ENCODE assay signal across 11 cellular contexts in genomic region chr6:160791459-160791858, GRCh38.
DNase-seq lines count a peak whose midpoint lies in the region; ATAC-seq and TF ChIP-seq lines count a peak whose summit lies in the region.
"Had no signal": no experiment of that assay in that cellular context is flagged by ENCODE, and none has a peak within 500 bp of the region (broad histone marks: within the 10 kb centered on the region; RNA-seq: fewer than 3 reads in every experiment).

No MANE protein-coding gene starts in this region.

- no peak overlapping the region for H3K4me3 Mint-ChIP-seq in activated CD4-positive, alpha-beta T cell treated with anti-CD3 and anti-CD28 coated beads, Interleukin-2, amount 10 ng/mL, durations not matched to agents 24 days and 14 days
- H3K4me3 Mint-ChIP-seq in stimulated activated effector memory CD8-positive, alpha-beta T cell treated with anti-CD3 and anti-CD28 coated beads, Interleukin-12 subunit alpha, Interleukin-12 subunit beta, amount 100 ng/mL, for 72 hours, result no peak overlapping the region

- H3K27ac ChIP-seq in SJCRH30, result no peak overlapping the region
- no peak overlapping the region for H3K27ac ChIP-seq in right atrium auricular region

- no peaks in the 10 kb centered on the region for H3K36me3 Mint-ChIP-seq in activated CD4-positive, alpha-beta T cell treated with anti-CD3 and anti-CD28 coated beads, Interleukin-2, amount 10 ng/mL, durations not matched to agents 24 days and 14 days (ENCODE audit: low read depth)
- no peaks in the 10 kb centered on the region for H3K36me3 Mint-ChIP-seq in stimulated activated effector memory CD8-positive, alpha-beta T cell treated with anti-CD3 and anti-CD28 coated beads, Interleukin-12 subunit alpha, Interleukin-12 subunit beta, amount 100 ng/mL, for 72 hours

- H3K36me3 ChIP-seq in SJCRH30, result no peaks in the 10 kb centered on the region
- H3K36me3 ChIP-seq in right atrium auricular region, result no peaks in the 10 kb centered on the region

- peaks cover 2% of the 10 kb centered on the region for H3K4me1 Mint-ChIP-seq in activated CD4-positive, alpha-beta T cell treated with anti-CD3 and anti-CD28 coated beads, Interleukin-2, amount 10 ng/mL, durations not matched to agents 24 days and 14 days
- peaks cover 7% of the 10 kb centered on the region for H3K4me1 Mint-ChIP-seq in stimulated activated effector memory CD8-positive, alpha-beta T cell treated with anti-CD3 and anti-CD28 coated beads, Interleukin-12 subunit alpha, Interleukin-12 subunit beta, amount 100 ng/mL, for 72 hours

- peak; percentile 76 for ATAC-seq in GM21825 (IDR thresholded peaks at IDR 0.05; ENCODE audit: unreplicated experiment)
- ATAC-seq in HG03460 (IDR thresholded peaks at IDR 0.05; ENCODE audit: unreplicated experiment), result peak; percentile 58
- ATAC-seq in stimulated activated effector memory CD8-positive, alpha-beta T cell treated with anti-CD3 and anti-CD28 coated beads, Interleukin-12 subunit alpha, Interleukin-12 subunit beta, amount 100 ng/mL, for 72 hours, result peak; percentile 8

- TF ChIP-seq CTCF in right atrium auricular region (IDR thresholded peaks at IDR 0.05), result no peak

- H3K27ac Mint-ChIP-seq in activated CD4-positive, alpha-beta T cell treated with anti-CD3 and anti-CD28 coated beads, Interleukin-2, amount 10 ng/mL, durations not matched to agents 24 days and 14 days, result peak overlapping the region; percentile 64
- no peak overlapping the region for H3K27ac Mint-ChIP-seq in stimulated activated effector memory CD8-positive, alpha-beta T cell treated with anti-CD3 and anti-CD28 coated beads, Interleukin-12 subunit alpha, Interleukin-12 subunit beta, amount 100 ng/mL, for 72 hours

- H3K27me3 ChIP-seq in SJCRH30 (no peaks in the 10 kb centered on the region), right atrium auricular region (no peaks in the 10 kb centered on the region)

- peaks cover 4% of the 10 kb centered on the region; the same call in 1 of the 2 replicates for H3K4me1 ChIP-seq in SJCRH30
- H3K4me1 ChIP-seq in right atrium auricular region, result no peaks in the 10 kb centered on the region

- no peaks in the 10 kb centered on the region; the same call in 1 of the 2 replicates for H3K9me3 ChIP-seq in SJCRH30 (replicated peaks)
- no peaks in the 10 kb centered on the region for H3K9me3 ChIP-seq in right atrium auricular region

- H3K4me3 ChIP-seq in SJCRH30 (no peak overlapping the region), right atrium auricular region (no peak overlapping the region)

- H3K27me3 Mint-ChIP-seq in activated CD4-positive, alpha-beta T cell treated with anti-CD3 and anti-CD28 coated beads, Interleukin-2, amount 10 ng/mL, durations not matched to agents 24 days and 14 days, result no peaks in the 10 kb centered on the region

- H3K9me3 Mint-ChIP-seq in activated CD4-positive, alpha-beta T cell treated with anti-CD3 and anti-CD28 coated beads, Interleukin-2, amount 10 ng/mL, durations not matched to agents 24 days and 14 days, result no peaks in the 10 kb centered on the region
- H3K9me3 Mint-ChIP-seq in stimulated activated effector memory CD8-positive, alpha-beta T cell treated with anti-CD3 and anti-CD28 coated beads, Interleukin-12 subunit alpha, Interleukin-12 subunit beta, amount 100 ng/mL, for 72 hours, result peaks cover 14% of the 10 kb centered on the region

- no peak for DNase-seq in activated CD4-positive, alpha-beta T cell treated with anti-CD3 and anti-CD28 coated beads, Interleukin-2, amount 10 ng/mL, durations not matched to agents 24 days and 14 days
- DNase-seq in activated CD4-positive, alpha-beta T cell treated with anti-CD3 and anti-CD28 coated beads for 1 hour, result no peak
- DNase-seq in stimulated activated effector memory CD8-positive, alpha-beta T cell treated with anti-CD3 and anti-CD28 coated beads, Interleukin-12 subunit alpha, Interleukin-12 subunit beta, amount 100 ng/mL, for 72 hours (ENCODE audit: low spot score in 2 of 2), result no peak
- no peak for DNase-seq in SJCRH30
- no peak for DNase-seq in right atrium auricular region (ENCODE audit: low spot score)
- no peak for DNase-seq in SKM-1 treated with dmso at 0.1 percent for 144 hours (lab: John Stamatoyannopoulos, UW; ENCODE audit: unreplicated experiment)
- DNase-seq: H7, Kasumi-1, NCI-H524 treated with DMSO at 0.1 percent for 48 hours had no signal

- intact Hi-C loops in activated CD4-positive, alpha-beta T cell treated with anti-CD3 and anti-CD28 coated beads, Interleukin-2, amount 10 ng/mL, durations not matched to agents 24 days and 14 days (cut with micrococcal nuclease), result no loop called here

Comparison
In these comparisons a context has a peak if more than half of its experiments do, and no peak if none do; other contexts are left out.
1. ATAC-seq: peak in every context shown above with its lines; median percentile 76 in GM21825; 58 in HG03460; 8 in stimulated activated effector memory CD8-positive, alpha-beta T cell treated with anti-CD3 and anti-CD28 coated beads, Interleukin-12 subunit alpha, Interleukin-12 subunit beta, amount 100 ng/mL, for 72 hours.